In the genomic region with DNA sequence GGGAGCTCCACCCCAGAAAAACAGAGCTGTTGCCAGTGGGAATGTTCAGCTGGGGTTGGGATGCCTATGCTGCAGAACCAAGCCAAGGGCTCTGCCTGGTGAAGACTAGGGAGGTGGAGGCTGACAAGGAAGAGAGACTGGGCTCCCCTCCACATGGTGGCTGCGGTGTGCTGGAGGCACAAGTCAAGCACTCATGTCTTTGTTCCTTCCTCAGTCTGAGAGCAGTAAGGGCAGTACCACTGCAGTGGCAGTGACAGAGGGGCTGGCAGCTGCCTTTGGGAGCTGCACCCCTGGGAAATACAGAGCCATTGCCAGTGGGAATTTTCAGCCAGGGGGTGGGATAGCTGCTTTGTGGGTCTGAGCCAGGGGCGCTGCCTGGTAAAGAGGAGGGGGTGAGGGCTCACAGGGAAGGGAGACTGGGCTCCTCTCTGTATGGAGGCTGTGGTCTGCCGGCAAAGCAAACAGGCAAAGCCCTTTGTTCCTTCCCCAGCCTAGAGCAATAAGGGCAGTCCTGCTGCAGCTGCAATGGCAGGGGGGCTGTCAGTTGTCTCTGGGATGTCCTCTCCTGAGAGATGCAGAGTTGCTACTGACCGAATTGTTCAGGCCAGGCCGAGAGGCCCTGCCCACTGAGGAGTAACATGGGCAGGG, we compare ENCODE assay signal across 1 cellular context.
TF ChIP-seq lines count a peak whose summit lies in the region.

No MANE protein-coding gene starts in this region.

TF ChIP-seq in HEK293, 187 proteins besides CTCF, POLR2A, EP300 and RAD21:
- TF ChIP-seq ZNF133 (tag by site-specific recombination; IDR thresholded peaks at IDR 0.05) = no peak
- TF ChIP-seq ZNF169 (tag by site-specific recombination; IDR thresholded peaks at IDR 0.05) = no peak
- TF ChIP-seq ZBTB20 (tag by site-specific recombination; IDR thresholded peaks at IDR 0.05) = no peak
- no peak for TF ChIP-seq ZSCAN23 (tag by site-specific recombination; IDR thresholded peaks at IDR 0.05)
- TF ChIP-seq OVOL3 (tag by site-specific recombination; IDR thresholded peaks at IDR 0.05) = no peak
- TF ChIP-seq, protein P1, sequence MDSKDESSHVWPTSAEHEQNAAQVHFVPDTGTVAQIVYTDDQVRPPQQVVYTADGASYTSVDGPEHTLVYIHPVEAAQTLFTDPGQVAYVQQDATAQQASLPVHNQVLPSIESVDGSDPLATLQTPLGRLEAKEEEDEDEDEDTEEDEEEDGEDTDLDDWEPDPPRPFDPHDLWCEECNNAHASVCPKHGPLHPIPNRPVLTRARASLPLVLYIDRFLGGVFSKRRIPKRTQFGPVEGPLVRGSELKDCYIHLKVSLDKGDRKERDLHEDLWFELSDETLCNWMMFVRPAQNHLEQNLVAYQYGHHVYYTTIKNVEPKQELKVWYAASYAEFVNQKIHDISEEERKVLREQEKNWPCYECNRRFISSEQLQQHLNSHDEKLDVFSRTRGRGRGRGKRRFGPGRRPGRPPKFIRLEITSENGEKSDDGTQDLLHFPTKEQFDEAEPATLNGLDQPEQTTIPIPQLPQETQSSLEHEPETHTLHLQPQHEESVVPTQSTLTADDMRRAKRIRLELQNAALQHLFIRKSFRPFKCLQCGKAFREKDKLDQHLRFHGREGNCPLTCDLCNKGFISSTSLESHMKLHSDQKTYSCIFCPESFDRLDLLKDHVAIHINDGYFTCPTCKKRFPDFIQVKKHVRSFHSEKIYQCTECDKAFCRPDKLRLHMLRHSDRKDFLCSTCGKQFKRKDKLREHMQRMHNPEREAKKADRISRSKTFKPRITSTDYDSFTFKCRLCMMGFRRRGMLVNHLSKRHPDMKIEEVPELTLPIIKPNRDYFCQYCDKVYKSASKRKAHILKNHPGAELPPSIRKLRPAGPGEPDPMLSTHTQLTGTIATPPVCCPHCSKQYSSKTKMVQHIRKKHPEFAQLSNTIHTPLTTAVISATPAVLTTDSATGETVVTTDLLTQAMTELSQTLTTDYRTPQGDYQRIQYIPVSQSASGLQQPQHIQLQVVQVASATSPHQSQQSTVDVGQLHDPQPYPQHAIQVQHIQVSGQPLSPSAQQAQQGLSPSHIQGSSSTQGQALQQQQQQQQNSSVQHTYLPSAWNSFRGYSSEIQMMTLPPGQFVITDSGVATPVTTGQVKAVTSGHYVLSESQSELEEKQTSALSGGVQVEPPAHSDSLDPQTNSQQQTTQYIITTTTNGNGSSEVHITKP (tag by site-specific recombination; IDR thresholded peaks at IDR 0.05) = 0 out of 2 replicates have a peak, but pooled peaks have one; percentile 26
- no peak for TF ChIP-seq ZNF423 (tag by site-specific recombination; IDR thresholded peaks at IDR 0.05)
